In the genomic region with DNA sequence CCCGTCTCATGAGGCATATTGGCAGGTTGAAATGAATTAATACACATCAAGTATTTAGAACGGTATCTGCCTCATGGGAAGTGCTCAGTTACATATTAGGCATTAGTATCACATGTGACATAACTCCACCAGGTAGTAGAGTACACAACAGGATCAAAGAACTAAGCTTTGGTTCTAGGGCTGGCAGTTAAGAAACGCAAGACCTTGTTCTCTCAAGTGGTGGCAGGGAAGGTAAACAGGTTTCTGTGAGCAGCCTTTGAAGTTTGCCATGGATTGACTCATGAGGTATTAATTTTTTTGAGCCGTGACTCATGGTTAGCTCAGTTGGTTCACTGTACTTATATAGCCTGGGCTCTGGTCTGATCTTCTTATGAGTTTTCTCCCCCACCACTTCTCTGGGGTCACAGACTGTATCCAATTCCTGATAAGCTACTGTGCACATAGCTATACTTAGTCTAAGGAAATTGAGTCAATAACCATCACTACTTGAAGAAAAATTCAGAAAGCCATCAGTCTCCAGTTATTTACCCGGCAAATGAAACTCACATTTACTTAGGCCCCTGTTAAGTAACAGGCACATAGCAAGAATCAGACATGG, we compare ENCODE assay signal across 11 cellular contexts.
A peak's percentile ranks its signal among the peaks of the same experiment; 100 is the strongest.
DNase-seq lines count a peak whose midpoint lies in the region; ATAC-seq and TF ChIP-seq lines count a peak whose summit lies in the region.
"Had no signal": no experiment of that assay in that cellular context is flagged by ENCODE, and none has a peak within 500 bp of the region (broad histone marks: within the 10 kb centered on the region; RNA-seq: fewer than 3 reads in every experiment).

No MANE protein-coding gene starts in this region.

- POLR2A ChIA-PET in activated CD8-positive, alpha-beta T cell treated with anti-CD3 and anti-CD28 coated beads, Interleukin-2, amount 10 ng/mL, durations not matched to agents 7 days and 5 days (lab: Charles Lee): no interaction called here

- no peak overlapping the region; the same call in 1 of the 2 replicates for H3K4me3 Mint-ChIP-seq in HFFc6
- H3K4me3 Mint-ChIP-seq in activated CD8-positive, alpha-beta T cell treated with anti-CD3 and anti-CD28 coated beads, Interleukin-2, amount 10 ng/mL, durations not matched to agents 7 days and 5 days: no peak overlapping the region
- H3K4me3 Mint-ChIP-seq: activated naive CD4-positive, alpha-beta T cell treated with anti-CD3 and anti-CD28 coated beads, Interleukin-2, amount 50 U/mL, for 24 hours had no signal

- no peaks in the 10 kb centered on the region for H3K36me3 Mint-ChIP-seq in HFFc6 (ENCODE audit: low read depth)
- peaks cover 2% of the 10 kb centered on the region for H3K36me3 Mint-ChIP-seq in activated CD8-positive, alpha-beta T cell treated with anti-CD3 and anti-CD28 coated beads, Interleukin-2, amount 10 ng/mL, durations not matched to agents 7 days and 5 days (ENCODE audit: low read depth)
- H3K36me3 Mint-ChIP-seq: activated naive CD4-positive, alpha-beta T cell treated with anti-CD3 and anti-CD28 coated beads, Interleukin-2, amount 50 U/mL, for 24 hours had no signal

- no peaks in the 10 kb centered on the region for H3K9me3 Mint-ChIP-seq in HFFc6
- H3K9me3 Mint-ChIP-seq in activated CD8-positive, alpha-beta T cell treated with anti-CD3 and anti-CD28 coated beads, Interleukin-2, amount 10 ng/mL, durations not matched to agents 7 days and 5 days (ENCODE audit: insufficient read depth): no peaks in the 10 kb centered on the region
- H3K9me3 Mint-ChIP-seq: activated naive CD4-positive, alpha-beta T cell treated with anti-CD3 and anti-CD28 coated beads, Interleukin-2, amount 50 U/mL, for 24 hours had no signal

- TF ChIP-seq CTCF in AG10803 (conservative IDR thresholded peaks at IDR 0.05; ENCODE audit: low read length) (no peak), HFFc6 (IDR thresholded peaks at IDR 0.05) (no peak), kidney epithelial cell (IDR thresholded peaks at IDR 0.05; ENCODE audit: insufficient read depth, low read length, poor library complexity, severe bottlenecking) (no peak)

- peak; percentile 42 for ATAC-seq in activated CD8-positive, alpha-beta T cell treated with anti-CD3 and anti-CD28 coated beads, Interleukin-2, amount 10 ng/mL, durations not matched to agents 7 days and 5 days
- ATAC-seq in sciatic nerve: no peak
- no peak for ATAC-seq in GM21576 (IDR thresholded peaks at IDR 0.05; ENCODE audit: unreplicated experiment)
- no peak for ATAC-seq in GM19397 (IDR thresholded peaks at IDR 0.05; ENCODE audit: unreplicated experiment)

- H3K27me3 Mint-ChIP-seq in HFFc6 (ENCODE audit: insufficient read depth): peaks cover 6% of the 10 kb centered on the region; the same call in 1 of the 2 replicates
- H3K27me3 Mint-ChIP-seq in activated CD8-positive, alpha-beta T cell treated with anti-CD3 and anti-CD28 coated beads, Interleukin-2, amount 10 ng/mL, durations not matched to agents 7 days and 5 days (ENCODE audit: low read depth): no peaks in the 10 kb centered on the region
- H3K27me3 Mint-ChIP-seq: activated naive CD4-positive, alpha-beta T cell treated with anti-CD3 and anti-CD28 coated beads, Interleukin-2, amount 50 U/mL, for 24 hours had no signal

- H3K4me3 ChIP-seq in AG10803 (ENCODE audit: low read length) (no peak overlapping the region), kidney epithelial cell (ENCODE audit: low read depth, low read length) (no peak overlapping the region)

- intact Hi-C loops in sciatic nerve (cut with DNase I): no loop called here

- CTCF ChIA-PET in activated CD8-positive, alpha-beta T cell treated with anti-CD3 and anti-CD28 coated beads, Interleukin-2, amount 10 ng/mL, durations not matched to agents 7 days and 5 days (lab: Charles Lee): interaction anchor here (0.9 to 1.5 kb wide), 2 partner anchors 13 to 72 kb away, joined by 3 read pairs; no protein-coding TSS in a partner anchor

- H3K27ac Mint-ChIP-seq in HFFc6: no peak overlapping the region
- no peak overlapping the region for H3K27ac Mint-ChIP-seq in activated CD8-positive, alpha-beta T cell treated with anti-CD3 and anti-CD28 coated beads, Interleukin-2, amount 10 ng/mL, durations not matched to agents 7 days and 5 days
- H3K27ac Mint-ChIP-seq: activated naive CD4-positive, alpha-beta T cell treated with anti-CD3 and anti-CD28 coated beads, Interleukin-2, amount 50 U/mL, for 24 hours had no signal

- H3K36me3 ChIP-seq in kidney epithelial cell (ENCODE audit: control insufficient read depth, insufficient read depth, low read length): no peaks in the 10 kb centered on the region

- peaks cover 20% of the 10 kb centered on the region for H3K4me1 Mint-ChIP-seq in HFFc6 (ENCODE audit: low read depth)
- H3K4me1 Mint-ChIP-seq in activated CD8-positive, alpha-beta T cell treated with anti-CD3 and anti-CD28 coated beads, Interleukin-2, amount 10 ng/mL, durations not matched to agents 7 days and 5 days (ENCODE audit: low read depth): peaks cover 8% of the 10 kb centered on the region

- DNase-seq in AG10803 (ENCODE audit: low read depth): peak; percentile 50
- peak; percentile 70 for DNase-seq in HFFc6
- DNase-seq in activated CD8-positive, alpha-beta T cell treated with anti-CD3 and anti-CD28 coated beads, Interleukin-2, amount 10 ng/mL, durations not matched to agents 7 days and 5 days: peak; percentile 27
- peak; percentile 82 for DNase-seq in kidney epithelial cell (ENCODE audit: low read depth)
- DNase-seq in sciatic nerve (ENCODE audit: low spot score): no peak
- DNase-seq in cerebellar cortex (ENCODE audit: low spot score): no peak
- DNase-seq: GOT3, NCI-H446 treated with DMSO at 0.1 percent for 48 hours had no signal

- no peaks in the 10 kb centered on the region for H3K27me3 ChIP-seq in kidney epithelial cell (ENCODE audit: control insufficient read depth, insufficient read depth, low read length)

Comparison
In these comparisons a context has a peak if more than half of its experiments do, and no peak if none do; other contexts are left out.
1. DNase-seq: peak in AG10803 (single experiment), HFFc6 (single experiment), activated CD8-positive, alpha-beta T cell treated with anti-CD3 and anti-CD28 coated beads, Interleukin-2, amount 10 ng/mL, durations not matched to agents 7 days and 5 days (single experiment) and kidney epithelial cell (single experiment); none in sciatic nerve (single experiment) and cerebellar cortex (single experiment).